11 cellular contexts compared by ENCODE assay signal in the genomic region with DNA sequence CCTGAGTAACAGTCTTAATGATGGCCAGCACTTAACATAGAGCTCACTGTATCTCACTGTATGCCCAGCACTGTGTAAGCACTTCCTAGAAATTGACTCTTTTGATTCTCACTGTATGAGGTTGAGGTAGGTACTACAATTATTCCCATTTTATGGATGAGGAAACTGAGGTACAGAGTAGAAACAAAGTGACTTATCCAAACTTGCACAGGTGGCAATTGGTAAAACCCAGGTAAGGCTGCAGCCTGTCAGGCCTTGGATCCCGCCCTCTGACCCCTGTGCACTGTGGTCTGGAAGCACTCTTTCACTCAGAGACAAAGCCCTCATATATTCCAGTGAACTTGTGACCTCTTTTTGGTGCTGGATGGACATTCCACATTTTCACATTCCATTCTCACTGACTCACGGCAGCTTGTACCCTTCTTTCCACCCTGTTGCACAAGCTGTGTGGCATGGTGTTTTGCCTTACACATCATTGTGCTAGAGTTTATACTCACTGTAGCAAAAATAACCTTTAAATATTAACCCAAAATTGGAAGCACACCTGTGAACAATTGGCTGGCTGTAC. TPM values are rescaled to one million over a fixed set of nuclear protein-coding genes. Genes with fewer than 3 reads are reported as not detected.
DNase-seq lines count a peak whose midpoint lies in the region; ATAC-seq and TF ChIP-seq lines count a peak whose summit lies in the region.
"Had no signal": no experiment of that assay in that cellular context is flagged by ENCODE, and none has a peak within 500 bp of the region (broad histone marks: within the 10 kb centered on the region; RNA-seq: fewer than 3 reads in every experiment).

No MANE protein-coding gene starts in this region.

- no peak for TF ChIP-seq POLR2A in GM18505 (IDR thresholded peaks at IDR 0.05; ENCODE audit: borderline replicate concordance, extremely low read depth, insufficient read depth, insufficient read length)

- ATAC-seq in Right ventricle myocardium inferior (peak; percentile 37), left lung (peak; percentile 91), GM21528 (IDR thresholded peaks at IDR 0.05; ENCODE audit: low FRiP score, unreplicated experiment) (no peak), GM18505 (IDR thresholded peaks at IDR 0.05; ENCODE audit: unreplicated experiment) (no peak)
- ATAC-seq: T-cell had no signal

- peaks cover 0 to under 1% of the 10 kb centered on the region in 2 donors for H3K9me3 ChIP-seq in left lung

- no peak for TF ChIP-seq CTCF in left lung (IDR thresholded peaks at IDR 0.05)

- no peaks in the 10 kb centered on the region for H3K36me3 ChIP-seq in left lung
- H3K36me3 ChIP-seq: spleen had no signal

- H3K27me3 ChIP-seq in left lung = no peaks in the 10 kb centered on the region
- H3K27me3 ChIP-seq: spleen had no signal

- DNase-seq in Right ventricle myocardium inferior (ENCODE audit: missing footprints) (no peak), cardiac septum (ENCODE audit: low spot score) (no peak), T47D (ENCODE audit: low read depth in 1 of 2, low spot score in 1 of 2) (peak; percentile 35 to 89), left lung (peak in 1 of 2 donors; percentile 42), OCI-M2 (lab: John Stamatoyannopoulos, UW; ENCODE audit: unreplicated experiment) (no peak)
- DNase-seq in stimulated activated CD4-positive, alpha-beta T cell treated with anti-CD3 and anti-CD28 coated beads, Interleukin-1b, Interleukin-23, amount 100 ng/mL, for 48 hours = no peak
- DNase-seq: spleen, T-cell had no signal

- H3K27ac ChIP-seq in left lung = no peak overlapping the region
- H3K27ac ChIP-seq: spleen had no signal

- intact Hi-C loops in Right ventricle myocardium inferior (cut with DNase I) = no loop called here
- intact Hi-C loops in cardiac septum (cut with DNase I) = no loop called here
- intact Hi-C loops in left lung (cut with DNase I) = no loop called here

- in situ Hi-C loops in T47D (cut with HindIII; ENCODE audit: low pct_unique_long_range_greater_than_20kb, low sequenced_read_pairs) = no loop called here

- H3K4me1 ChIP-seq in left lung = peaks cover 0 to 4% of the 10 kb centered on the region in 2 donors
- H3K4me1 ChIP-seq: spleen had no signal

- H3K4me3 ChIP-seq in left lung = no peak overlapping the region
- H3K4me3 ChIP-seq: spleen had no signal

RNA-seq across cellular contexts. Expression of a gene that starts 21.7 kb away (rescaled TPM):
- not detected for total RNA-seq in Right ventricle myocardium inferior
- not detected for total RNA-seq in cardiac septum
- total RNA-seq in left lung = under 1 TPM; 0.20 to 0.94 TPM
- total RNA-seq: A673 had no signal

Comparison
In these comparisons a context has a peak if more than half of its experiments do, and no peak if none do; other contexts are left out.
1. ATAC-seq: peak in Right ventricle myocardium inferior (single experiment) and left lung (single experiment); none in GM21528 (single experiment) and GM18505 (single experiment).
2. DNase-seq: peak in T47D (2 of 2); none in Right ventricle myocardium inferior (single experiment), cardiac septum (single experiment), stimulated activated CD4-positive, alpha-beta T cell treated with anti-CD3 and anti-CD28 coated beads, Interleukin-1b, Interleukin-23, amount 100 ng/mL, for 48 hours (single experiment) and OCI-M2 (single experiment).